1 cellular context compared by ENCODE assay signal in genomic region chr5:178123094-178123986, GRCh38.
TF ChIP-seq lines count a peak whose summit lies in the region.

No MANE protein-coding gene starts in this region.

TF ChIP-seq in WTC11, 78 proteins besides CTCF, POLR2A, EP300 and RAD21 (continued from another document):
- TF ChIP-seq ZBTB21 (CRISPR knock-in tag; IDR thresholded peaks at IDR 0.05; ENCODE audit: borderline replicate concordance) (0 out of 2 replicates have a peak, but pooled peaks have one; percentile 3), TP53 (CRISPR knock-in tag; IDR thresholded peaks at IDR 0.05) (0 out of 2 replicates have a peak, but pooled peaks have one; percentile 36)
TF ChIP-seq in WTC11: peak in this region for 2.
